8 cellular contexts compared by ENCODE assay signal in genomic region chr1:34684246-34684645, GRCh38.
DNase-seq lines count a peak whose midpoint lies in the region; ATAC-seq and TF ChIP-seq lines count a peak whose summit lies in the region.

No MANE protein-coding gene starts in this region.

- H3K4me1 ChIP-seq in neuronal stem cell (ENCODE audit: control insufficient read depth in 2 of 2, insufficient read depth in 1 of 2, low read depth in 1 of 2, low read length in 2 of 2) = peaks cover 0 to 3% of the 10 kb centered on the region in 2 donors
- no peaks in the 10 kb centered on the region for H3K4me1 ChIP-seq in tibial artery

- no peak overlapping the region for H2BK120ac ChIP-seq in neuronal stem cell (ENCODE audit: low read depth, low read length)

- H2AK5ac ChIP-seq in neuronal stem cell (ENCODE audit: low read depth, low read length) = no peak overlapping the region

- peak overlapping the region; percentile 49 for H2AFZ ChIP-seq in neuronal stem cell (ENCODE audit: low read length)

- H3K4me1 Mint-ChIP-seq in stimulated activated memory B cell treated with anti-CD40 and anti-IgM and Interleukin-4, amounts not matched to agents 10 μg/mL and 1 μg/mL and 100 μg/mL, for 72 hours = no peaks in the 10 kb centered on the region

- H3K79me1 ChIP-seq in neuronal stem cell (ENCODE audit: low read depth, low read length) = no peaks in the 10 kb centered on the region

- H2BK15ac ChIP-seq in neuronal stem cell (ENCODE audit: low read length) = no peak overlapping the region

- H3K4me2 ChIP-seq in neuronal stem cell (ENCODE audit: insufficient read depth, low read length, poor library complexity, severe bottlenecking) = no peak overlapping the region

- H3K4me3 Mint-ChIP-seq in stimulated activated memory B cell treated with anti-CD40 and anti-IgM and Interleukin-4, amounts not matched to agents 10 μg/mL and 1 μg/mL and 100 μg/mL, for 72 hours = no peak overlapping the region

- no peak overlapping the region for H3K4me3 ChIP-seq in neuronal stem cell (ENCODE audit: low read length in 2 of 2)
- H3K4me3 ChIP-seq in tibial artery = no peak overlapping the region

- intact Hi-C loops in tibial artery (cut with DNase I; ENCODE audit: low total_unique reads) = no loop called here

- peak overlapping the region; percentile 10 for H3K27ac ChIP-seq in angular gyrus (ENCODE audit: low read depth, low read length)
- no peak overlapping the region for H3K27ac ChIP-seq in neuronal stem cell (replicated peaks; ENCODE audit: low read length)
- no peak overlapping the region for H3K27ac ChIP-seq in tibial artery

- no peak overlapping the region for H2BK12ac ChIP-seq in neuronal stem cell (ENCODE audit: low read length)

- H3K36me3 ChIP-seq in neuronal stem cell (replicated peaks in 1 of 2; ENCODE audit: control insufficient read depth in 2 of 2, insufficient read depth in 2 of 2, low read length in 2 of 2) (no peaks in the 10 kb centered on the region), tibial artery (no peaks in the 10 kb centered on the region)

- no peak for TF ChIP-seq CTCF in tibial artery (IDR thresholded peaks at IDR 0.05)

- DNase-seq in NCI-H1417 (lab: John Stamatoyannopoulos, UW) (peak in 2 of 3 experiments; percentile 43 to 75), NCI-H1417 treated with DMSO at 0.1 percent for 48 hours (lab: John Stamatoyannopoulos, UW) (no peak), KG1 (lab: John Stamatoyannopoulos, UW) (peak; percentile 61), neuronal stem cell (ENCODE audit: low spot score) (no peak), NCI-H2107 (lab: John Stamatoyannopoulos, UW) (no peak), tibial artery (no peak)

- peaks cover 0 to 2% of the 10 kb centered on the region in 2 donors for H3K9me3 ChIP-seq in neuronal stem cell (replicated peaks in 1 of 2; ENCODE audit: control insufficient read depth in 2 of 2, insufficient read depth in 1 of 2, low read depth in 1 of 2, low read length in 2 of 2)
- H3K9me3 ChIP-seq in tibial artery = no peaks in the 10 kb centered on the region

- H3K9me3 Mint-ChIP-seq in stimulated activated memory B cell treated with anti-CD40 and anti-IgM and Interleukin-4, amounts not matched to agents 10 μg/mL and 1 μg/mL and 100 μg/mL, for 72 hours = no peaks in the 10 kb centered on the region

- H3K14ac ChIP-seq in neuronal stem cell (ENCODE audit: low read length) = no peak overlapping the region

- no peak for ATAC-seq in stimulated activated memory B cell treated with anti-CD40 and anti-IgM and Interleukin-4, amounts not matched to agents 10 μg/mL and 1 μg/mL and 100 μg/mL, for 72 hours

- H3K36me3 Mint-ChIP-seq in stimulated activated memory B cell treated with anti-CD40 and anti-IgM and Interleukin-4, amounts not matched to agents 10 μg/mL and 1 μg/mL and 100 μg/mL, for 72 hours = no peaks in the 10 kb centered on the region

- no peak overlapping the region for H3K9ac ChIP-seq in neuronal stem cell (ENCODE audit: low read depth, low read length, poor library complexity)

- WGBS in neuronal stem cell (ENCODE audit: extremely low coverage in 2 of 2, insufficient read length in 2 of 2, insufficient replicate concordance in 1 of 2), 2 donors = no CpG with 5 or more reads among the region's 5 CpGs

- peaks cover 24% of the 10 kb centered on the region for H3K27me3 Mint-ChIP-seq in stimulated activated memory B cell treated with anti-CD40 and anti-IgM and Interleukin-4, amounts not matched to agents 10 μg/mL and 1 μg/mL and 100 μg/mL, for 72 hours

- no peak overlapping the region for H4K8ac ChIP-seq in neuronal stem cell (ENCODE audit: low read depth, low read length)

- no peak overlapping the region for H3K18ac ChIP-seq in neuronal stem cell (ENCODE audit: low read length)

- H3K27ac Mint-ChIP-seq in stimulated activated memory B cell treated with anti-CD40 and anti-IgM and Interleukin-4, amounts not matched to agents 10 μg/mL and 1 μg/mL and 100 μg/mL, for 72 hours = no peak overlapping the region

- no peak overlapping the region for H2BK5ac ChIP-seq in neuronal stem cell (ENCODE audit: low read length)

- H3K27me3 ChIP-seq in neuronal stem cell (ENCODE audit: control insufficient read depth in 3 of 3, insufficient read depth in 3 of 3, low read depth in 1 of 3, low read length in 3 of 3) (peaks cover 0 to 4% (median 0%) of the 10 kb centered on the region in 3 experiments), tibial artery (peaks cover 0 to 35% of the 10 kb centered on the region in 2 donors)

- no peak overlapping the region for H3K4ac ChIP-seq in neuronal stem cell (ENCODE audit: low read length)

- H4K91ac ChIP-seq in neuronal stem cell (ENCODE audit: low read depth, low read length, poor library complexity) = no peak overlapping the region

- no peak overlapping the region for H3K23ac ChIP-seq in neuronal stem cell (ENCODE audit: low read depth, low read length, poor library complexity)

Comparison
In these comparisons a context has a peak if more than half of its experiments do, and no peak if none do; other contexts are left out.
1. DNase-seq: peak in NCI-H1417 (2 of 3) and KG1 (single experiment); none in NCI-H1417 treated with DMSO at 0.1 percent for 48 hours (single experiment), neuronal stem cell (single experiment), NCI-H2107 (single experiment) and tibial artery (0 of 2).